Comparison of ENCODE assay signal across 14 cellular contexts in the genomic region with DNA sequence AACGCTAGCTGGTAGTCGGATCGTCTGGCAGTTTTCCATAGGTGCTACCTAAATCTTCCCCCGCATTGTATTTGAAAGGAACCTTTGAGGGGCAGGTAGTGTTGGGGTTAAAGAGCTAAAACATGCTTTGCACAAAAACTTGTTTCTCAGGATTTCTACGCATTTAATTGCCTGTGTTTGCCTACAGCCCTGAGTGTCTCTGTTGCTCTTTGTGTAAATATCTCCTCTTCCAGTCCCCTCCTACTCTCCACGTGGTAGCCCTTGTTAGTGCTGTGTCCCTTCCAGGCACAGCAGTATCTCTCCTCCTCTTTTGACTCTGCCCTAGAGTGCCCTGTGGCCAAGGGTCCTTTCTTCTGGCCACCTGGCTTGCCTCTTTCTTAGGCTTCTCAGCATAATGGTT.
DNase-seq lines count a peak whose midpoint lies in the region; ATAC-seq and TF ChIP-seq lines count a peak whose summit lies in the region.
"Had no signal": no experiment of that assay in that cellular context is flagged by ENCODE, and none has a peak within 500 bp of the region (broad histone marks: within the 10 kb centered on the region; RNA-seq: fewer than 3 reads in every experiment).

No MANE protein-coding gene starts in this region.

- peaks cover 64% of the 10 kb centered on the region for H3K4me1 ChIP-seq in Caco-2
- H3K4me1 ChIP-seq: sigmoid colon had no signal

- H3K36me3 Mint-ChIP-seq in Caco-2 (ENCODE audit: insufficient read depth, unreplicated experiment) = peaks cover 5% of the 10 kb centered on the region
- peaks cover 13% of the 10 kb centered on the region for H3K36me3 Mint-ChIP-seq in mesothelial cell of epicardium
- H3K36me3 Mint-ChIP-seq in activated CD4-positive, alpha-beta T cell treated with anti-CD3 and anti-CD28 coated beads, Interleukin-2, amount 10 ng/mL, durations not matched to agents 24 days and 14 days (ENCODE audit: low read depth) = no peaks in the 10 kb centered on the region
- H3K36me3 Mint-ChIP-seq: activated naive CD4-positive, alpha-beta T cell treated with anti-CD3 and anti-CD28 coated beads, Interleukin-2, amount 50 U/mL, for 24 hours; brain had no signal

- H3K9me3 Mint-ChIP-seq in Caco-2 (ENCODE audit: unreplicated experiment) (peaks cover 13% of the 10 kb centered on the region), mesothelial cell of epicardium (peaks cover 2% of the 10 kb centered on the region)
- H3K9me3 Mint-ChIP-seq in activated CD4-positive, alpha-beta T cell treated with anti-CD3 and anti-CD28 coated beads, Interleukin-2, amount 10 ng/mL, durations not matched to agents 24 days and 14 days = peaks cover 4% of the 10 kb centered on the region
- H3K9me3 Mint-ChIP-seq: activated naive CD4-positive, alpha-beta T cell treated with anti-CD3 and anti-CD28 coated beads, Interleukin-2, amount 50 U/mL, for 24 hours had no signal

- no peak for TF ChIP-seq CTCF in Caco-2 (IDR thresholded peaks at IDR 0.05; ENCODE audit: insufficient read depth in 1 of 2, low read depth in 1 of 2, low read length in 1 of 2, severe bottlenecking in 1 of 2, unreplicated experiment in 1 of 2)
- TF ChIP-seq CTCF in VCaP (conservative IDR thresholded peaks at IDR 0.05) = no peak
- no peak for TF ChIP-seq CTCF in mesothelial cell of epicardium (IDR thresholded peaks at IDR 0.05; ENCODE audit: unreplicated experiment)

- BruUV-seq in Caco-2 (replicated peaks; lab: Mats Ljungman, UMichigan) = no TSS peak

- H3K27me3 Mint-ChIP-seq in Caco-2 (ENCODE audit: insufficient read depth, unreplicated experiment) = no peaks in the 10 kb centered on the region
- H3K27me3 Mint-ChIP-seq in mesothelial cell of epicardium (ENCODE audit: low read depth) = no peaks in the 10 kb centered on the region
- H3K27me3 Mint-ChIP-seq in activated CD4-positive, alpha-beta T cell treated with anti-CD3 and anti-CD28 coated beads, Interleukin-2, amount 10 ng/mL, durations not matched to agents 24 days and 14 days = no peaks in the 10 kb centered on the region

- intact Hi-C loops in Caco-2 (cut with micrococcal nuclease; ENCODE audit: unreplicated experiment) = loop anchor here (1.0 kb wide), 2 partner anchors 30 to 34 kb away; no protein-coding TSS in a partner anchor
- intact Hi-C loops in activated CD4-positive, alpha-beta T cell treated with anti-CD3 and anti-CD28 coated beads, Interleukin-2, amount 10 ng/mL, durations not matched to agents 24 days and 14 days (cut with micrococcal nuclease) = no loop called here

- H3K4me3 Mint-ChIP-seq in Caco-2 (ENCODE audit: unreplicated experiment) (peak overlapping the region; percentile 30), mesothelial cell of epicardium (no peak overlapping the region)
- H3K4me3 Mint-ChIP-seq in activated CD4-positive, alpha-beta T cell treated with anti-CD3 and anti-CD28 coated beads, Interleukin-2, amount 10 ng/mL, durations not matched to agents 24 days and 14 days = no peak overlapping the region
- H3K4me3 Mint-ChIP-seq: activated naive CD4-positive, alpha-beta T cell treated with anti-CD3 and anti-CD28 coated beads, Interleukin-2, amount 50 U/mL, for 24 hours; brain had no signal

- peaks cover 65% of the 10 kb centered on the region for H3K4me1 Mint-ChIP-seq in Caco-2 (ENCODE audit: low read depth, unreplicated experiment)
- H3K4me1 Mint-ChIP-seq in mesothelial cell of epicardium = peaks cover 68% of the 10 kb centered on the region
- H3K4me1 Mint-ChIP-seq in activated CD4-positive, alpha-beta T cell treated with anti-CD3 and anti-CD28 coated beads, Interleukin-2, amount 10 ng/mL, durations not matched to agents 24 days and 14 days = no peaks in the 10 kb centered on the region
- H3K4me1 Mint-ChIP-seq: activated naive CD4-positive, alpha-beta T cell treated with anti-CD3 and anti-CD28 coated beads, Interleukin-2, amount 50 U/mL, for 24 hours had no signal

- CTCF ChIA-PET in Caco-2 (lab: Charles Lee) = interaction anchor here (1.0 kb wide), 1 partner anchor 93 kb away, joined by 3 read pairs; no protein-coding TSS in a partner anchor

- H3K27ac ChIP-seq in VCaP = peak overlapping the region; percentile 84
- H3K27ac ChIP-seq: sigmoid colon had no signal

- ATAC-seq in GM21529 (IDR thresholded peaks at IDR 0.05; ENCODE audit: unreplicated experiment) = no peak

- POLR2A ChIA-PET in Caco-2 (lab: Charles Lee) = interaction anchor here (0.6 kb wide), 1 partner anchor 178 kb away, joined by 3 read pairs; no protein-coding TSS in a partner anchor

- H3K27ac Mint-ChIP-seq in Caco-2 (ENCODE audit: unreplicated experiment) = peak overlapping the region; percentile 77
- peak overlapping the region; percentile 96 for H3K27ac Mint-ChIP-seq in mesothelial cell of epicardium
- H3K27ac Mint-ChIP-seq in activated CD4-positive, alpha-beta T cell treated with anti-CD3 and anti-CD28 coated beads, Interleukin-2, amount 10 ng/mL, durations not matched to agents 24 days and 14 days = no peak overlapping the region
- H3K27ac Mint-ChIP-seq: activated naive CD4-positive, alpha-beta T cell treated with anti-CD3 and anti-CD28 coated beads, Interleukin-2, amount 50 U/mL, for 24 hours; brain had no signal

- 0 out of 2 replicates have a peak, but pooled peaks cover 1% of the 10 kb centered on the region for H3K9me3 ChIP-seq in Caco-2
- H3K9me3 ChIP-seq: sigmoid colon had no signal

- no peaks in the 10 kb centered on the region for H3K27me3 ChIP-seq in Caco-2 (replicated peaks; ENCODE audit: control insufficient read depth, insufficient read depth, low read length)

- DNase-seq in Caco-2 = peak; percentile 78 to 85
- peak; percentile 74 for DNase-seq in HT-29 (ENCODE audit: low spot score)
- DNase-seq in mesothelial cell of epicardium (ENCODE audit: low spot score in 2 of 2, unreplicated experiment in 2 of 2) = no peak
- no peak for DNase-seq in Kasumi-1 (lab: John Stamatoyannopoulos, UW)
- no peak for DNase-seq in T-helper 2 cell
- DNase-seq in activated CD4-positive, alpha-beta T cell treated with anti-CD3 and anti-CD28 coated beads, Interleukin-2, amount 10 ng/mL, durations not matched to agents 24 days and 14 days = no peak
- DNase-seq: activated CD8-positive, alpha-beta memory T cell treated with anti-CD3 and anti-CD28 coated beads, Interleukin-2, amount 50 U/mL, for 4 hours; MM.1S; sigmoid colon; stimulated activated CD4-positive, alpha-beta T cell treated with anti-CD3 and anti-CD28 coated beads, Interleukin-4, amount 100 ng/mL, for 4 hours had no signal

- no peak overlapping the region for H3K4me3 ChIP-seq in Caco-2 (ENCODE audit: low read depth, low read length)
- H3K4me3 ChIP-seq: sigmoid colon had no signal

- no peaks in the 10 kb centered on the region for H3K36me3 ChIP-seq in Caco-2 (ENCODE audit: control insufficient read depth, insufficient read depth, low read length)
- H3K36me3 ChIP-seq: sigmoid colon had no signal

Comparison
In these comparisons a context has a peak if more than half of its experiments do, and no peak if none do; other contexts are left out.
1. DNase-seq: peak in Caco-2 (2 of 2) and HT-29 (single experiment); none in mesothelial cell of epicardium (0 of 2), Kasumi-1 (0 of 2), T-helper 2 cell (0 of 5) and activated CD4-positive, alpha-beta T cell treated with anti-CD3 and anti-CD28 coated beads, Interleukin-2, amount 10 ng/mL, durations not matched to agents 24 days and 14 days (single experiment).